In genomic region chr10:91799580-91799975, GRCh38 we compare ENCODE assay signal across 8 cellular contexts. TPM values are rescaled to one million over a fixed set of nuclear protein-coding genes. Genes with fewer than 3 reads are reported as not detected.
DNase-seq lines count a peak whose midpoint lies in the region; ATAC-seq and TF ChIP-seq lines count a peak whose summit lies in the region.

No MANE protein-coding gene starts in this region.

- H3K4me2 ChIP-seq in fibroblast of lung (ENCODE audit: extremely low read depth, insufficient read depth, low read length), result peak overlapping the region; percentile 93

- H2AFZ ChIP-seq in fibroblast of lung (ENCODE audit: low read length), result no peak overlapping the region

- ATAC-seq in GM19328 (IDR thresholded peaks at IDR 0.05; ENCODE audit: unreplicated experiment), result no peak
- no peak for ATAC-seq in GM21619 (IDR thresholded peaks at IDR 0.05; ENCODE audit: unreplicated experiment)
- no peak for ATAC-seq in GM19455 (IDR thresholded peaks at IDR 0.05; ENCODE audit: unreplicated experiment)

- H3K27me3 ChIP-seq in fibroblast of lung (ENCODE audit: control insufficient read depth, insufficient read depth, low read length) (no peaks in the 10 kb centered on the region), rectal smooth muscle tissue (ENCODE audit: control insufficient read depth, insufficient read depth, low read length) (no peaks in the 10 kb centered on the region)

- H3K36me3 ChIP-seq in fibroblast of lung (ENCODE audit: control insufficient read depth, insufficient read depth, low read length), result no peaks in the 10 kb centered on the region
- H3K36me3 ChIP-seq in rectal smooth muscle tissue (ENCODE audit: control insufficient read depth, insufficient read depth, low read length), result peaks cover 2% of the 10 kb centered on the region

- H3K4me1 ChIP-seq in fibroblast of lung (ENCODE audit: control insufficient read depth, extremely low read depth, insufficient read depth, low read length) (peaks cover 5% of the 10 kb centered on the region), rectal smooth muscle tissue (ENCODE audit: control insufficient read depth, insufficient read depth, low read length) (peaks cover 19% of the 10 kb centered on the region)

- POLR2A ChIA-PET in RWPE1 (lab: Yijun Ruan, JAX; ENCODE audit: low non-redundant PET), result interaction anchor here (0.6 kb wide), 1 partner anchor 13 kb away, joined by 4 read pairs; no protein-coding TSS in a partner anchor

- peak overlapping the region; percentile 99 for H3K4me3 ChIP-seq in GM12865 (ENCODE audit: low read depth, low read length)
- peak overlapping the region; percentile 67 to 99 (median 94) for H3K4me3 ChIP-seq in fibroblast of lung (replicated peaks in 1 of 4; ENCODE audit: control extremely low read depth in 1 of 4, insufficient read depth in 1 of 4, low read depth in 3 of 4, low read length in 4 of 4)
- peak overlapping the region; percentile 99 for H3K4me3 ChIP-seq in rectal smooth muscle tissue (ENCODE audit: low read length)

- CTCF ChIA-PET in RWPE1 (lab: Yijun Ruan, JAX), result interaction anchor here (2.2 kb wide), 1 partner anchor 41 kb away, joined by 9 read pairs; no protein-coding TSS in a partner anchor

- no peaks in the 10 kb centered on the region for H3K9me3 ChIP-seq in fibroblast of lung (ENCODE audit: control insufficient read depth, insufficient read depth, low read depth, low read length)

- H4K20me1 ChIP-seq in fibroblast of lung (ENCODE audit: control insufficient read depth, extremely low read depth, insufficient read depth, low read length), result no peaks in the 10 kb centered on the region

- H3K27ac ChIP-seq in RWPE1 (no peak overlapping the region), fibroblast of lung (ENCODE audit: insufficient read depth, low read length) (peak overlapping the region; percentile 88), rectal smooth muscle tissue (ENCODE audit: low read depth, low read length) (peak overlapping the region; percentile 95)

- DNase-seq in GM12865 (ENCODE audit: low read depth) (no peak), RWPE1 (ENCODE audit: low spot score) (peak; percentile 68), fibroblast of lung (ENCODE audit: low read depth in 2 of 2) (peak; percentile 14 to 49), NCI-H2107 treated with DMSO at 0.1 percent for 48 hours (lab: John Stamatoyannopoulos, UW; ENCODE audit: unreplicated experiment) (no peak)

- H3K9ac ChIP-seq in fibroblast of lung (ENCODE audit: insufficient read depth, low read length), result no peak overlapping the region
- H3K9ac ChIP-seq in rectal smooth muscle tissue (ENCODE audit: low read length), result no peak overlapping the region

- peaks cover 62% of the 10 kb centered on the region for H3K79me2 ChIP-seq in fibroblast of lung (ENCODE audit: control insufficient read depth, insufficient read depth, low read length)

- TF ChIP-seq CTCF in GM12865 (IDR thresholded peaks at IDR 0.05; ENCODE audit: insufficient read depth, low read depth, low read length, missing control alignments), result no peak
- TF ChIP-seq CTCF in RWPE1 (conservative IDR thresholded peaks at IDR 0.05; ENCODE audit: low read depth), result no peak
- TF ChIP-seq CTCF in fibroblast of lung (conservative IDR thresholded peaks at IDR 0.05 in 1 of 2, IDR thresholded peaks at IDR 0.05 in 1 of 2; ENCODE audit: low read depth in 1 of 2, low read length in 2 of 2), result no peak

RNA-seq across cellular contexts. Expression of gene TNKS2, which starts 1.4 kb away (rescaled TPM):
- 57.5 and 61.6 TPM in 2 replicates for total RNA-seq in fibroblast of lung
- polyA plus RNA-seq in fibroblast of lung, result 31.8 and 44.6 TPM in 2 replicates
- polyA plus RNA-seq in fibroblast of lung (2012), result 21.3 and 26.6 TPM in 2 replicates
- 12.7 and 13.1 TPM in 2 replicates for polyA minus RNA-seq in fibroblast of lung (ENCODE audit: low replicate concordance)

Comparison
In these comparisons a context has a peak if more than half of its experiments do, and no peak if none do; other contexts are left out.
1. DNase-seq: peak in RWPE1 (single experiment) and fibroblast of lung (2 of 2); none in GM12865 (single experiment) and NCI-H2107 treated with DMSO at 0.1 percent for 48 hours (single experiment).
2. Peak in every context shown above with its lines, with median percentiles within 50 percentile points of each other: H3K4me3 ChIP-seq.